Comparison of ENCODE assay signal across 18 cellular contexts in genomic region chr14:96079066-96079465, GRCh38.
"Had no signal": no experiment of that assay in that cellular context is flagged by ENCODE, and none has a peak within 500 bp of the region (broad histone marks: within the 10 kb centered on the region; RNA-seq: fewer than 3 reads in every experiment).

No MANE protein-coding gene starts in this region.

- H3K4me2 ChIP-seq: neural progenitor cell had no signal

- H3K36me3 ChIP-seq: heart right ventricle, neural progenitor cell, thyroid gland had no signal

- H3K9ac ChIP-seq: neural progenitor cell had no signal

- DNase-seq: activated CD4-positive, alpha-beta T cell treated with anti-CD3 and anti-CD28 coated beads, Interleukin-2, amount 50 U/mL, for 4 hours; activated CD8-positive, alpha-beta memory T cell treated with anti-CD3 and anti-CD28 coated beads for 24 hours; activated CD8-positive, alpha-beta memory T cell treated with anti-CD3 and anti-CD28 coated beads, Interleukin-2, amount 50 U/mL, for 48 hours; activated naive CD4-positive, alpha-beta T cell treated with anti-CD3 and anti-CD28 coated beads for 36 hours; activated T-cell treated with anti-CD3 and anti-CD28 coated beads, Interleukin-2, amount 50 U/mL, for 4 hours; body of pancreas; effector CD4-positive, alpha-beta T cell; heart right ventricle; left colon; naive thymus-derived CD8-positive, alpha-beta T cell; retina; stimulated activated CD4-positive, alpha-beta T cell treated with anti-CD3 and anti-CD28 coated beads, Interleukin-4, amount 100 ng/mL, for 24 hours; stimulated activated naive CD4-positive, alpha-beta T cell treated with Interleukin-2 at 50 U/mL for 16 hours; T1000 had no signal

- H3K27me3 ChIP-seq: body of pancreas, neural progenitor cell, thyroid gland had no signal

- ATAC-seq: activated T-cell treated with anti-CD3 and anti-CD28 coated beads, Interleukin-2, amount 50 U/mL, for 4 hours; body of pancreas; heart right ventricle; left colon; naive thymus-derived CD8-positive, alpha-beta T cell; WTC11 had no signal

- H3K4me3 ChIP-seq: body of pancreas, heart right ventricle, neural progenitor cell, thyroid gland had no signal

- H2AFZ ChIP-seq: neural progenitor cell had no signal

- H3K27ac ChIP-seq: body of pancreas, heart right ventricle, neural progenitor cell, thyroid gland had no signal

- H3K4me1 ChIP-seq: heart right ventricle, neural progenitor cell, thyroid gland had no signal

- H3K9me3 ChIP-seq: body of pancreas, thyroid gland had no signal

- FAIRE-seq: endometrium had no signal
